In the genomic region with DNA sequence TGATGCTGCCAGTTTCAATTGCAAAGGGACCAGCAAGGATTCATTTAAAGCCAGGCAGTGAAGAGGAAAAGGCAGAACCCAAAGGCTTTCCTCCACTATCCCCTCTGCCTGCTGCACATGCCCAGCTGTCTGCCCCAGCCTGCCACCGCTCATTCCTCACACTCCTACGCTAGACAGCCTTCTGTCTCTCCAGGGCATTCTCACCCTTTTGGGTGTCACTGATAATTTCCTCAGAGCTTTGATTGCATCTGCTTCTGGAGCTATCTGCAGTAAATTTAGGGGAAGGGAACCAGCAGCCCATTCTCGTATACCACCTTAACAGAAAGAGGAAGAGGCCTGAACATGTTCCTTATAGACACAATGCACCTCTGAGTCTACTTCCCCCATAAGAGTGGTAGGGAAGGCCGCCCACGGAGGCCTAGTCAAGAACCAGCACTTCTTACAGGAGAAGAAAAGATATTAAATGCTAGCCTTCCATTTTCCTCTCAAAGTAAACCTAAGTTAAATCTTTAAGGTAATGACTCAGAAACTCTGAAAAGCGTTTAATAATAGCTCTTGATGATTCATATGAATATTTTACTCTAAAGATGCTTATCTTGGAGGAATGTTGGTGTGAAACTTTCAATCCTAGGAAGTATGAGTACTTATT, we compare ENCODE assay signal across 13 cellular contexts. TPM values are rescaled to one million over a fixed set of nuclear protein-coding genes. Genes with fewer than 3 reads are reported as not detected.
DNase-seq lines count a peak whose midpoint lies in the region; ATAC-seq, FAIRE-seq and TF ChIP-seq lines count a peak whose summit lies in the region.
"Had no signal": no experiment of that assay in that cellular context is flagged by ENCODE, and none has a peak within 500 bp of the region (broad histone marks: within the 10 kb centered on the region; RNA-seq: fewer than 3 reads in every experiment).

No MANE protein-coding gene starts in this region.

- intact Hi-C loops in PC-9 (cut with micrococcal nuclease; ENCODE audit: unreplicated experiment) (loop anchor here (2.0 kb wide), 2 partner anchors 22 to 42 kb away; partner anchors contain the start of gene NUDT16), endothelial cell of umbilical vein (cut with micrococcal nuclease) (loop anchor here (1.0 kb wide), 4 partner anchors 14 to 101 kb away; partner anchors contain the start of gene NUDT16)

- no peak for TF ChIP-seq CTCF in GM23338 (conservative IDR thresholded peaks at IDR 0.05; ENCODE audit: low read depth in 2 of 2)
- TF ChIP-seq CTCF in PC-9 (conservative IDR thresholded peaks at IDR 0.05): no peak
- no peak for TF ChIP-seq CTCF in endothelial cell of umbilical vein (IDR thresholded peaks at IDR 0.05; ENCODE audit: extremely low read depth in 1 of 2, insufficient read depth in 1 of 2, low read depth in 1 of 2, low read length in 2 of 2)
- TF ChIP-seq CTCF in brain microvascular endothelial cell (IDR thresholded peaks at IDR 0.05; ENCODE audit: low read depth, low read length, missing control alignments): no peak

- H3K27ac ChIP-seq in GM23338 (ENCODE audit: low read depth): no peak overlapping the region
- peak overlapping the region; percentile 27; the same call in 1 of the 2 replicates for H3K27ac ChIP-seq in PC-9
- H3K27ac ChIP-seq in endothelial cell of umbilical vein (ENCODE audit: insufficient read depth, low read depth, low read length): peak overlapping the region; percentile 87
- H3K27ac ChIP-seq in brain microvascular endothelial cell: no peak overlapping the region
- H3K27ac ChIP-seq: SK-N-MC had no signal

- no TSS peak for BruUV-seq in PC-9 (replicated peaks; lab: Mats Ljungman, UMichigan)
- BruUV-seq in endothelial cell of umbilical vein (replicated peaks; lab: Mats Ljungman, UMichigan): no TSS peak

- H3K4me2 ChIP-seq in GM23338 (no peak overlapping the region), PC-9 (peak overlapping the region; percentile 43), endothelial cell of umbilical vein (ENCODE audit: insufficient read depth, low read length) (peak overlapping the region; percentile 68)

- in situ Hi-C loops in brain microvascular endothelial cell (cut with HindIII; ENCODE audit: low pct_ligation_motif_present, low sequenced_read_pairs): no loop called here

- no peak for ATAC-seq in GM23338
- ATAC-seq in GM19395 (IDR thresholded peaks at IDR 0.05; ENCODE audit: unreplicated experiment): no peak
- no peak for ATAC-seq in HG02981 (IDR thresholded peaks at IDR 0.05; ENCODE audit: unreplicated experiment)
- ATAC-seq: sciatic nerve had no signal

- H3F3A ChIP-seq in GM23338 (replicated peaks; ENCODE audit: low read depth): no peaks in the 10 kb centered on the region
- H3F3A ChIP-seq in PC-9 (ENCODE audit: insufficient read depth, low read depth): peaks cover 9% of the 10 kb centered on the region; the same call in 1 of the 2 replicates

- FAIRE-seq in endothelial cell of umbilical vein (lab: Jason Lieb, UNC): peak; percentile 82

- H3K4me1 Mint-ChIP-seq in GM23338: peaks cover 2% of the 10 kb centered on the region; the same call in 1 of the 3 replicates

- POLR2A ChIA-PET in PC-9 (lab: Charles Lee; ENCODE audit: unreplicated experiment): interaction anchor here (0.6 kb wide), 4 partner anchors 65 to 733 kb away, joined by 4 to 8 read pairs (median 4); no protein-coding TSS in a partner anchor
- POLR2A ChIA-PET in endothelial cell of umbilical vein (lab: Charles Lee): interaction anchor here (1.2 to 2.3 kb wide), 2 partner anchors 21 to 101 kb away, joined by 3 to 11 read pairs; partner anchors contain the start of gene NUDT16

- H2AFZ ChIP-seq in GM23338 (0 out of 2 replicates have a peak overlapping the region, but pooled peaks have one; percentile 48), PC-9 (peak overlapping the region; percentile 56; the same call in 1 of the 2 replicates), endothelial cell of umbilical vein (ENCODE audit: low read depth, low read length) (peak overlapping the region; percentile 69)

- H3K4me1 ChIP-seq in GM23338 (ENCODE audit: insufficient read depth) (no peaks in the 10 kb centered on the region), PC-9 (replicated peaks; ENCODE audit: insufficient read depth) (peaks cover 18% of the 10 kb centered on the region), endothelial cell of umbilical vein (ENCODE audit: control insufficient read depth, extremely low read depth, insufficient read depth, low read length) (peaks cover 24% of the 10 kb centered on the region)

- peak overlapping the region; percentile 78 for H3K9ac ChIP-seq in endothelial cell of umbilical vein (replicated peaks; ENCODE audit: extremely low read depth, insufficient read depth, low read length)

- H3K36me3 ChIP-seq in GM23338 (ENCODE audit: insufficient read depth) (no peaks in the 10 kb centered on the region), PC-9 (ENCODE audit: low read depth) (no peaks in the 10 kb centered on the region), endothelial cell of umbilical vein (ENCODE audit: control insufficient read depth in 2 of 2, extremely low read depth in 1 of 2, insufficient read depth in 2 of 2, low read length in 2 of 2) (no peaks in the 10 kb centered on the region), brain microvascular endothelial cell (replicated peaks) (no peaks in the 10 kb centered on the region)

- H4K20me1 ChIP-seq in GM23338 (replicated peaks; ENCODE audit: insufficient read depth) (no peaks in the 10 kb centered on the region), PC-9 (ENCODE audit: insufficient read depth) (no peaks in the 10 kb centered on the region), endothelial cell of umbilical vein (replicated peaks; ENCODE audit: control insufficient read depth, extremely low read depth, insufficient read depth, low read length) (no peaks in the 10 kb centered on the region)

- TF ChIP-seq POLR2A in endothelial cell of umbilical vein (IDR thresholded peaks at IDR 0.05; ENCODE audit: low read depth, low read length): no peak

- dilution Hi-C loops in endothelial cell of umbilical vein (cut with MboI; ENCODE audit: extremely low pct_ligation_motif_present, low sequenced_read_pairs): no loop called here

- H3K4me3 Mint-ChIP-seq in GM23338: no peak overlapping the region

- no peaks in the 10 kb centered on the region for H3K79me2 ChIP-seq in GM23338 (replicated peaks; ENCODE audit: insufficient read depth)
- no peaks in the 10 kb centered on the region for H3K79me2 ChIP-seq in PC-9 (ENCODE audit: low read depth)
- no peaks in the 10 kb centered on the region for H3K79me2 ChIP-seq in endothelial cell of umbilical vein (ENCODE audit: control insufficient read depth, insufficient read depth, low read length)

- H3K9me2 ChIP-seq in GM23338 (ENCODE audit: insufficient read depth): 0 out of 2 replicates have a peak, but pooled peaks cover 3% of the 10 kb centered on the region
- no peaks in the 10 kb centered on the region for H3K9me2 ChIP-seq in PC-9 (ENCODE audit: insufficient read depth)

- no peaks in the 10 kb centered on the region for H3K9me1 ChIP-seq in endothelial cell of umbilical vein (replicated peaks; ENCODE audit: control insufficient read depth, extremely low read depth, insufficient read depth, low read length)

- H3K4me3 ChIP-seq in GM23338 (no peak overlapping the region), PC-9 (no peak overlapping the region), endothelial cell of umbilical vein (replicated peaks in 1 of 3; ENCODE audit: insufficient read depth in 1 of 3, low read depth in 1 of 3, low read length in 3 of 3) (no peak overlapping the region), brain microvascular endothelial cell (ENCODE audit: low read depth, low read length) (no peak overlapping the region)
- H3K4me3 ChIP-seq: SK-N-MC had no signal

- H3K36me3 Mint-ChIP-seq in GM23338 (ENCODE audit: low read depth): peaks cover 4% of the 10 kb centered on the region; the same call in 1 of the 3 replicates

- CTCF ChIA-PET in PC-9 (lab: Charles Lee): no interaction called here
- CTCF ChIA-PET in endothelial cell of umbilical vein (lab: Charles Lee): interaction anchor here (1.0 to 1.8 kb wide), 5 partner anchors 9 to 186 kb away, joined by 3 to 4 read pairs (median 3); no protein-coding TSS in a partner anchor

- peaks cover 4% of the 10 kb centered on the region; the same call in 1 of the 3 replicates for H3K9me3 Mint-ChIP-seq in GM23338

- H3K27me3 Mint-ChIP-seq in GM23338 (ENCODE audit: insufficient read depth, low read depth, poor library complexity): peaks cover 1% of the 10 kb centered on the region

- H3K9me3 ChIP-seq in PC-9 (ENCODE audit: insufficient read depth, low read depth): peaks cover 4% of the 10 kb centered on the region; the same call in 1 of the 2 replicates
- no peaks in the 10 kb centered on the region for H3K9me3 ChIP-seq in endothelial cell of umbilical vein (replicated peaks; ENCODE audit: control insufficient read depth, insufficient read depth, low read length)

- DNase-seq in GM23338 (ENCODE audit: low spot score) (no peak), PC-9 (peak; percentile 25 to 83), endothelial cell of umbilical vein (ENCODE audit: low read depth, low spot score) (peak; percentile 87), pulmonary artery endothelial cell (ENCODE audit: low read depth, low spot score) (peak; percentile 64), NCI-H2029 treated with DMSO at 0.1 percent for 48 hours (lab: John Stamatoyannopoulos, UW) (no peak), brain microvascular endothelial cell (no peak)
- DNase-seq: activated T-cell treated with anti-CD3 and anti-CD28 coated beads for 4 hours, cortex of kidney, NCI-H1694 treated with DMSO at 0.1 percent for 48 hours had no signal

- H3K27me3 ChIP-seq in GM23338 (ENCODE audit: insufficient read depth) (no peaks in the 10 kb centered on the region), PC-9 (ENCODE audit: insufficient read depth, low read depth) (no peaks in the 10 kb centered on the region), endothelial cell of umbilical vein (ENCODE audit: control insufficient read depth in 2 of 2, insufficient read depth in 2 of 2, low read length in 2 of 2) (no peaks in the 10 kb centered on the region), brain microvascular endothelial cell (replicated peaks) (no peaks in the 10 kb centered on the region)

- no peak overlapping the region for H3K27ac Mint-ChIP-seq in GM23338

TF ChIP-seq in endothelial cell of umbilical vein, 7 proteins besides CTCF, POLR2A, EP300 and RAD21 (continues in another document):
- TF ChIP-seq POLR2AphosphoS5 (IDR thresholded peaks at IDR 0.05; ENCODE audit: insufficient read depth, low read depth, low read length): no peak

RNA-seq across cellular contexts. Expression of gene NUDT16, which starts 20.9 kb away (rescaled TPM):
- total RNA-seq in GM23338 (2014; rRNA removed; shearing (Covaris generic)): 14.6 and 15.4 TPM in 2 replicates
- 9.5 and 10.0 TPM in 2 replicates for polyA plus RNA-seq in GM23338 (2016; fragmentation: Nextera tagmentation; extraction: Ambion mirVana)
- total RNA-seq in PC-9 (2021): 19.4 and 19.5 TPM in 2 replicates
- total RNA-seq in endothelial cell of umbilical vein: 28.5 and 29.7 TPM in 2 replicates
- polyA plus RNA-seq in endothelial cell of umbilical vein: 13.0 and 13.2 TPM in 2 replicates
- 9.4 and 10.6 TPM in 2 replicates for polyA plus RNA-seq in endothelial cell of umbilical vein (2011; cell fraction: cytosol; rRNA removed)
- 15.6 and 16.4 TPM in 2 replicates for polyA plus RNA-seq in endothelial cell of umbilical vein (2011; cell fraction: nucleus; rRNA removed)
- 11.9 and 14.6 TPM in 2 replicates for polyA plus RNA-seq in endothelial cell of umbilical vein (2012)
- polyA minus RNA-seq in endothelial cell of umbilical vein: 14.3 and 15.4 TPM in 2 replicates
- 1.9 TPM for polyA minus RNA-seq in endothelial cell of umbilical vein (2011; cell fraction: cytosol; rRNA and poly(A)+ RNA removed)
- 8.7 and 9.4 TPM in 2 replicates for polyA minus RNA-seq in endothelial cell of umbilical vein (2011; cell fraction: nucleus; rRNA and poly(A)+ RNA removed)
- total RNA-seq in pulmonary artery endothelial cell: 24.5 and 24.6 TPM in 2 replicates

Comparison
In these comparisons a context has a peak if more than half of its experiments do, and no peak if none do; other contexts are left out.
1. DNase-seq: peak in PC-9 (2 of 2), endothelial cell of umbilical vein (single experiment) and pulmonary artery endothelial cell (single experiment); none in GM23338 (single experiment), NCI-H2029 treated with DMSO at 0.1 percent for 48 hours (single experiment) and brain microvascular endothelial cell (single experiment).
2. H3K27ac ChIP-seq: peak in PC-9 (single experiment) and endothelial cell of umbilical vein (single experiment); none in GM23338 (single experiment) and brain microvascular endothelial cell (single experiment).
3. Peak in every context shown above with its lines, with median percentiles within 50 percentile points of each other: H2AFZ ChIP-seq.